ENCODE assay signal across 11 cellular contexts in genomic region chr5:17255471-17256016, GRCh38. TPM values are rescaled to one million over a fixed set of nuclear protein-coding genes. Genes with fewer than 3 reads are reported as not detected.
DNase-seq lines count a peak whose midpoint lies in the region; ATAC-seq and TF ChIP-seq lines count a peak whose summit lies in the region.
"Had no signal": no experiment of that assay in that cellular context is flagged by ENCODE, and none has a peak within 500 bp of the region (broad histone marks: within the 10 kb centered on the region; RNA-seq: fewer than 3 reads in every experiment).

No MANE protein-coding gene starts in this region.

- no peaks in the 10 kb centered on the region for H3K36me3 Mint-ChIP-seq in effector memory CD8-positive, alpha-beta T cell (ENCODE audit: insufficient read depth)
- H3K36me3 Mint-ChIP-seq: activated naive CD8-positive, alpha-beta T cell had no signal

- no peaks in the 10 kb centered on the region for H3K27me3 Mint-ChIP-seq in effector memory CD8-positive, alpha-beta T cell
- H3K27me3 Mint-ChIP-seq: activated naive CD8-positive, alpha-beta T cell had no signal

- no peak overlapping the region for H3K27ac ChIP-seq in DOHH2 (ENCODE audit: low read depth, low read length)
- no peak overlapping the region for H3K27ac ChIP-seq in ascending aorta

- no peak overlapping the region for H3K27ac Mint-ChIP-seq in effector memory CD8-positive, alpha-beta T cell
- H3K27ac Mint-ChIP-seq: activated naive CD8-positive, alpha-beta T cell had no signal

- intact Hi-C loops in ascending aorta (cut with DNase I) = no loop called here

- POLR2A ChIA-PET in HEK293T (lab: Yijun Ruan, JAX) = no interaction called here

- no peaks in the 10 kb centered on the region for H3K4me1 Mint-ChIP-seq in effector memory CD8-positive, alpha-beta T cell (ENCODE audit: low read depth in 2 of 2)

- H4K20me1 ChIP-seq in DOHH2 (ENCODE audit: control insufficient read depth, insufficient read depth, low read depth, low read length) = no peaks in the 10 kb centered on the region

- H3K4me3 ChIP-seq in DOHH2 (ENCODE audit: low read length) (no peak overlapping the region), ascending aorta (no peak overlapping the region)

- ATAC-seq in GM21529 (IDR thresholded peaks at IDR 0.05; ENCODE audit: unreplicated experiment) (peak; percentile 57), HG03558 (IDR thresholded peaks at IDR 0.05; ENCODE audit: extremely low read depth, unreplicated experiment) (peak; percentile 28)
- peak; percentile 21 for ATAC-seq in effector memory CD8-positive, alpha-beta T cell (replicated peaks)

- H3K4me1 ChIP-seq in DOHH2 (ENCODE audit: control insufficient read depth, low read length) = peaks cover 55% of the 10 kb centered on the region
- peaks cover 0 to 8% of the 10 kb centered on the region in 2 donors for H3K4me1 ChIP-seq in ascending aorta

- no peaks in the 10 kb centered on the region for H3F3A ChIP-seq in DOHH2 (ENCODE audit: control insufficient read depth, insufficient read depth)

- H3K9me3 Mint-ChIP-seq in effector memory CD8-positive, alpha-beta T cell = peaks cover 9 to 11% of the 10 kb centered on the region in 2 donors

- peaks cover 19% of the 10 kb centered on the region for H3K9me3 ChIP-seq in DOHH2 (ENCODE audit: control insufficient read depth, insufficient read depth, low read length)
- no peaks in the 10 kb centered on the region for H3K9me3 ChIP-seq in ascending aorta

- H3K36me3 ChIP-seq in DOHH2 (ENCODE audit: control insufficient read depth, low read length) (peaks cover 34% of the 10 kb centered on the region), ascending aorta (no peaks in the 10 kb centered on the region)

- no peak for DNase-seq in effector memory CD8-positive, alpha-beta T cell
- no peak for DNase-seq in effector CD8-positive, alpha-beta T cell (lab: John Stamatoyannopoulos, UW)
- DNase-seq in HEK293T (ENCODE audit: extremely low spot score) (no peak), NCI-H128 (lab: John Stamatoyannopoulos, UW; ENCODE audit: unreplicated experiment) (no peak), ascending aorta (ENCODE audit: low spot score in 2 of 2) (no peak)
- DNase-seq: left cardiac atrium, NCI-H2081 treated with DMSO at 0.1 percent for 48 hours had no signal

- H3K4me3 Mint-ChIP-seq in effector memory CD8-positive, alpha-beta T cell = no peak overlapping the region
- H3K4me3 Mint-ChIP-seq: activated naive CD8-positive, alpha-beta T cell had no signal

- CTCF ChIA-PET in HEK293T (lab: Yijun Ruan, JAX) = no interaction called here

- no peaks in the 10 kb centered on the region for H3K9me2 ChIP-seq in DOHH2 (replicated peaks; ENCODE audit: control insufficient read depth, low read length)

- H3K4me2 ChIP-seq in DOHH2 (ENCODE audit: low read length) = peak overlapping the region; percentile 22

- no peaks in the 10 kb centered on the region for H3K27me3 ChIP-seq in DOHH2 (ENCODE audit: control insufficient read depth, low read length)
- no peaks in the 10 kb centered on the region for H3K27me3 ChIP-seq in ascending aorta

- no peak for TF ChIP-seq CTCF in DOHH2 (IDR thresholded peaks at IDR 0.05; ENCODE audit: low read depth, low read length, poor library complexity, severe bottlenecking)
- TF ChIP-seq CTCF in ascending aorta (IDR thresholded peaks at IDR 0.05) = no peak

- H3K79me2 ChIP-seq in DOHH2 (ENCODE audit: control insufficient read depth, low read length) = peaks cover 55% of the 10 kb centered on the region

TF ChIP-seq in HEK293T, 16 proteins besides CTCF, POLR2A, EP300 and RAD21:
- TF ChIP-seq BHLHE40 (IDR thresholded peaks at IDR 0.05; ENCODE audit: borderline replicate concordance) = no peak
- TF ChIP-seq CTBP1 (IDR thresholded peaks at IDR 0.05; ENCODE audit: borderline replicate concordance) = no peak
- TF ChIP-seq ARNT (IDR thresholded peaks at IDR 0.05) = no peak
- TF ChIP-seq LEF1 (IDR thresholded peaks at IDR 0.05; ENCODE audit: borderline replicate concordance) = no peak
- no peak for TF ChIP-seq SP1 (IDR thresholded peaks at IDR 0.05)
- no peak for TF ChIP-seq L3MBTL2 (conservative IDR thresholded peaks at IDR 0.05)
- TF ChIP-seq ELF4 (IDR thresholded peaks at IDR 0.05) = no peak
- TF ChIP-seq NFRKB (IDR thresholded peaks at IDR 0.05) = no peak
- TF ChIP-seq ZNF384 (IDR thresholded peaks at IDR 0.05) = no peak
- no peak for TF ChIP-seq FOXA1 (IDR thresholded peaks at IDR 0.05)
- TF ChIP-seq, protein P1, sequence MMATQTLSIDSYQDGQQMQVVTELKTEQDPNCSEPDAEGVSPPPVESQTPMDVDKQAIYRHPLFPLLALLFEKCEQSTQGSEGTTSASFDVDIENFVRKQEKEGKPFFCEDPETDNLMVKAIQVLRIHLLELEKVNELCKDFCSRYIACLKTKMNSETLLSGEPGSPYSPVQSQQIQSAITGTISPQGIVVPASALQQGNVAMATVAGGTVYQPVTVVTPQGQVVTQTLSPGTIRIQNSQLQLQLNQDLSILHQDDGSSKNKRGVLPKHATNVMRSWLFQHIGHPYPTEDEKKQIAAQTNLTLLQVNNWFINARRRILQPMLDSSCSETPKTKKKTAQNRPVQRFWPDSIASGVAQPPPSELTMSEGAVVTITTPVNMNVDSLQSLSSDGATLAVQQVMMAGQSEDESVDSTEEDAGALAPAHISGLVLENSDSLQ (IDR thresholded peaks at IDR 0.05) = no peak

RNA-seq across cellular contexts. Expression of gene BASP1, which starts 38.1 kb away (rescaled TPM):
- 69.1 TPM for total RNA-seq in ascending aorta
